ENCODE assay signal across 21 cellular contexts in genomic region chr3:134658555-134658954, GRCh38. TPM values are rescaled to one million over a fixed set of nuclear protein-coding genes. Genes with fewer than 3 reads are reported as not detected.
DNase-seq lines count a peak whose midpoint lies in the region; ATAC-seq and TF ChIP-seq lines count a peak whose summit lies in the region.
"Had no signal": no experiment of that assay in that cellular context is flagged by ENCODE, and none has a peak within 500 bp of the region (broad histone marks: within the 10 kb centered on the region; RNA-seq: fewer than 3 reads in every experiment).

No MANE protein-coding gene starts in this region.

- dilution Hi-C loops in IMR-90 (cut with HindIII; ENCODE audit: low sequenced_read_pairs, unreplicated experiment): no loop called here

- H3K23ac ChIP-seq in IMR-90 (ENCODE audit: low read depth, low read length): no peak overlapping the region

- TF ChIP-seq CTCF in IMR-90 (conservative IDR thresholded peaks at IDR 0.05; ENCODE audit: low read depth, low read length) (no peak), neutrophil (IDR thresholded peaks at IDR 0.05) (no peak)

- WGBS in IMR-90 (ENCODE audit: extremely low coverage in 2 of 2, insufficient read length in 1 of 2), 2 experiments: no CpG with 5 or more reads among the region's 5 CpGs

- intact Hi-C loops in IMR-90 (cut with micrococcal nuclease): no loop called here

- no peak overlapping the region for H3K18ac ChIP-seq in IMR-90 (ENCODE audit: low read depth, low read length)

- H3K27me3 ChIP-seq in IMR-90 (ENCODE audit: control insufficient read depth, insufficient read depth, low read length) (peaks cover 15% of the 10 kb centered on the region), neutrophil (no peaks in the 10 kb centered on the region)
- H3K27me3 ChIP-seq: BE2C had no signal

- H3K4ac ChIP-seq in IMR-90 (ENCODE audit: low read depth, low read length): no peak overlapping the region

- DNase-seq in Ammon's horn (ENCODE audit: low spot score): peak; percentile 27
- DNase-seq in IMR-90: no peak
- peak; percentile 17 for DNase-seq in inferior parietal cortex (ENCODE audit: extremely low spot score)
- DNase-seq in NCI-H1105 (lab: John Stamatoyannopoulos, UW): no peak
- DNase-seq in T-helper 1 cell: no peak
- DNase-seq in 8988T: no peak
- DNase-seq: BE2C; CD4-positive, CD25-positive, alpha-beta regulatory T cell; CD8-positive, alpha-beta memory T cell; COR-L47; DMS153; DMS79; GF-D8; HFFc6; KG1 had no signal

- H2AK5ac ChIP-seq in IMR-90 (ENCODE audit: low read depth, low read length): no peak overlapping the region

- peak overlapping the region; percentile 14 for H2AFZ ChIP-seq in IMR-90 (replicated peaks; ENCODE audit: low read length, poor library complexity)
- H2AFZ ChIP-seq: GM23338 had no signal

- CTCF ChIA-PET in IMR-90 (lab: Yijun Ruan, JAX): no interaction called here

- in situ Hi-C loops in IMR-90 (cut with MboI; ENCODE audit: low sequenced_read_pairs): no loop called here

- H3K4me1 ChIP-seq in IMR-90 (ENCODE audit: control insufficient read depth, insufficient read depth, low read length) (no peaks in the 10 kb centered on the region), neutrophil (ENCODE audit: control insufficient read depth in 1 of 2, insufficient read depth in 1 of 2, low read depth in 1 of 2, low read length in 1 of 2) (no peaks in the 10 kb centered on the region)
- H3K4me1 ChIP-seq: BE2C had no signal

- H3K56ac ChIP-seq in IMR-90 (ENCODE audit: extremely low read depth, insufficient read depth, low read length): no peak overlapping the region

- no peaks in the 10 kb centered on the region for H3K9me1 ChIP-seq in IMR-90 (ENCODE audit: insufficient read depth, low read length)

- H2BK5ac ChIP-seq in IMR-90 (ENCODE audit: low read depth, low read length, poor library complexity, severe bottlenecking): no peak overlapping the region

- no peak overlapping the region for H3K14ac ChIP-seq in IMR-90 (replicated peaks; ENCODE audit: low read depth, low read length)

- H3K79me1 ChIP-seq in IMR-90 (ENCODE audit: low read depth in 1 of 2, low read length in 2 of 2): no peaks in the 10 kb centered on the region

- H3K9ac ChIP-seq in IMR-90 (ENCODE audit: low read depth, low read length): no peak overlapping the region

- H4K8ac ChIP-seq in IMR-90 (ENCODE audit: low read depth in 2 of 2, low read length in 2 of 2): no peak overlapping the region

- no peaks in the 10 kb centered on the region for H4K20me1 ChIP-seq in IMR-90 (ENCODE audit: insufficient read depth, low read length)

- POLR2A ChIA-PET in IMR-90 (lab: Charles Lee; ENCODE audit: unreplicated experiment): no interaction called here

- no peak for ATAC-seq in IMR-90 (ENCODE audit: low read depth)
- ATAC-seq in GM18498 (IDR thresholded peaks at IDR 0.05; ENCODE audit: unreplicated experiment): no peak
- ATAC-seq: GM12878, GM23338, HCT116 had no signal

- no peak overlapping the region for H2AK9ac ChIP-seq in IMR-90 (replicated peaks; ENCODE audit: low read depth, low read length, poor library complexity)

- no TSS peak for BruUV-seq in IMR-90 (replicated peaks; lab: Mats Ljungman, UMichigan)

- H3K4me2 ChIP-seq in IMR-90 (ENCODE audit: low read depth, low read length): no peak overlapping the region
- H3K4me2 ChIP-seq: GM23338 had no signal

- H3K36me3 ChIP-seq in IMR-90 (ENCODE audit: control insufficient read depth, insufficient read depth, low read length): no peaks in the 10 kb centered on the region
- no peaks in the 10 kb centered on the region for H3K36me3 ChIP-seq in neutrophil
- H3K36me3 ChIP-seq: BE2C had no signal

- no peak for TF ChIP-seq RAD21 in IMR-90 (IDR thresholded peaks at IDR 0.05; ENCODE audit: low read length)

- H2BK120ac ChIP-seq in IMR-90 (ENCODE audit: low read depth, low read length): no peak overlapping the region

- H3K27ac ChIP-seq in IMR-90 (ENCODE audit: insufficient read depth, low read length) (no peak overlapping the region), neutrophil (peak overlapping the region; percentile 23)

- H2BK20ac ChIP-seq in IMR-90 (ENCODE audit: low read depth, low read length): no peak overlapping the region

- H3K4me3 ChIP-seq in IMR-90 (ENCODE audit: insufficient read depth, low read depth, low read length): no peak overlapping the region
- H3K4me3 ChIP-seq in neutrophil (ENCODE audit: low read depth in 1 of 2, low read length in 1 of 2): no peak overlapping the region
- H3K4me3 ChIP-seq: GM12878, GM23338 had no signal

- H4K91ac ChIP-seq in IMR-90 (ENCODE audit: insufficient read depth, low read depth, low read length): no peak overlapping the region

- H4K5ac ChIP-seq in IMR-90 (ENCODE audit: low read depth, low read length): no peak overlapping the region

- no peak overlapping the region for H2BK15ac ChIP-seq in IMR-90 (ENCODE audit: low read depth, low read length)

- no peaks in the 10 kb centered on the region for H3K9me3 ChIP-seq in IMR-90 (ENCODE audit: control insufficient read depth, insufficient read depth, low read length)
- H3K9me3 ChIP-seq in neutrophil: no peaks in the 10 kb centered on the region
- H3K9me3 ChIP-seq: BE2C had no signal

- no peak for TF ChIP-seq POLR2A in IMR-90 (IDR thresholded peaks at IDR 0.05; ENCODE audit: low read depth, low read length)

TF ChIP-seq in IMR-90, 13 proteins besides CTCF, POLR2A, EP300 and RAD21:
- TF ChIP-seq NFE2L2 (IDR thresholded peaks at IDR 0.05; ENCODE audit: low read depth, low read length) (no peak), MAZ (IDR thresholded peaks at IDR 0.05; ENCODE audit: borderline replicate concordance, low read depth, low read length) (no peak), MAFK (IDR thresholded peaks at IDR 0.05; ENCODE audit: low read depth, low read length) (no peak), ELK1 (IDR thresholded peaks at IDR 0.05; ENCODE audit: borderline replicate concordance, low read depth, low read length) (no peak), BHLHE40 (IDR thresholded peaks at IDR 0.05; ENCODE audit: low read depth, low read length) (no peak), CHD1 (IDR thresholded peaks at IDR 0.05; ENCODE audit: low read depth, low read length) (no peak), RCOR1 (IDR thresholded peaks at IDR 0.05; ENCODE audit: insufficient replicate concordance, low read length) (no peak), RFX5 (IDR thresholded peaks at IDR 0.05; ENCODE audit: low read depth, low read length) (no peak)
TF ChIP-seq in IMR-90: peak in this region for 0.

RNA-seq across cellular contexts. Expression of gene KY, which starts 7.7 kb away (rescaled TPM):
- total RNA-seq in IMR-90 (2012; rRNA removed): under 0.01 TPM in 2 replicates
- polyA plus RNA-seq in IMR-90 (2012; rRNA removed): 0.04 and 0.09 TPM in 2 replicates
- polyA plus RNA-seq in IMR-90 (2012; cell fraction: cytosol; rRNA removed): 0.02 TPM in 2 replicates
- 0.02 and 0.04 TPM in 2 replicates for polyA plus RNA-seq in IMR-90 (2012; cell fraction: nucleus; rRNA removed; ENCODE audit: low replicate concordance)
- total RNA-seq: A172; CD4-positive, CD25-positive, alpha-beta regulatory T cell; CD8-positive, alpha-beta memory T cell; GM12878; GM23338 had no signal
- polyA plus RNA-seq: CD4-positive, CD25-positive, alpha-beta regulatory T cell; GM23338 had no signal

Comparison
In these comparisons a context has a peak if more than half of its experiments do, and no peak if none do; other contexts are left out.
1. DNase-seq: peak in Ammon's horn (single experiment) and inferior parietal cortex (single experiment); none in IMR-90 (single experiment), NCI-H1105 (single experiment), T-helper 1 cell (0 of 5) and 8988T (single experiment).